ENCODE assay signal across 23 cellular contexts in the genomic region with DNA sequence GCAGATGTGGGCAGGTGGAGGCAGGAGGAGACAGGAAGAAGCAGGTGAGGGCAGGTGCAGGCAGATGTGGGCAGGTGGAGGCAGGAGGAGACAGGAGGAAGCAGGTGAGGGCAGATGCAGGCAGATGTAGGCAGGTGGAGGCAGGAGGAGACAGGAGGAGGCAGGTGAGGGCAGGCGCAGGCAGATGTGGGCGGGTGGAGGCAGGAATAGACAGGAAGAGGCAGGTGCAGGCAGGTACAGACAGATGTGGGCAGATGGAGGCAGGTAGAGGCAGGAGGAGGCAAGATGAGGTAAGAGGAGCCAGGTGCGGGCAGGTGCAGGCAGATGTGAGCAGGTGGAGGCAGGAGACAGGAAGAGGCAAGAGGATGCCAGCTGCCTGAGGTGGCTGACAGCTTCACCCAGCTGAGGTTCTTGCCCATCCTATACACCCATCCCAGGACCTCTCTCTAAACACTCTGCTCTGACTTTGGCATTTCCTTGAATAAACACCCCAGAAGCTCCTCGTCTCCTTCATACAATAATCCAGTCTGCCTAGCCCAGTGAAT. TPM values are rescaled to one million over a fixed set of nuclear protein-coding genes. Genes with fewer than 3 reads are reported as not detected.
DNase-seq lines count a peak whose midpoint lies in the region; ATAC-seq, FAIRE-seq and TF ChIP-seq lines count a peak whose summit lies in the region.
"Had no signal": no experiment of that assay in that cellular context is flagged by ENCODE, and none has a peak within 500 bp of the region (broad histone marks: within the 10 kb centered on the region; RNA-seq: fewer than 3 reads in every experiment).

No MANE protein-coding gene starts in this region.

- CTCF ChIA-PET in HCT116 (lab: Charles Lee) = no interaction called here

- no peak for FAIRE-seq in keratinocyte (lab: Jason Lieb, UNC)
- FAIRE-seq: GM12891 had no signal

- RAD21 ChIA-PET in HCT116 (lab: Charles Lee; ENCODE audit: low non-redundant PET in 1 of 2, low total read pairs in 2 of 2, uncharacterized antibody in 2 of 2, unreplicated experiment in 2 of 2) = no interaction called here

- H4K20me1 ChIP-seq in HCT116 (ENCODE audit: insufficient read depth) (no peaks in the 10 kb centered on the region), keratinocyte (ENCODE audit: control insufficient read depth, extremely low read depth, insufficient read depth, low read length) (no peaks in the 10 kb centered on the region)

- H3K79me2 ChIP-seq in HCT116 (ENCODE audit: insufficient read depth, low read length) = no peaks in the 10 kb centered on the region
- H3K79me2 ChIP-seq in keratinocyte (ENCODE audit: control insufficient read depth, insufficient read depth, low read length) = no peaks in the 10 kb centered on the region

- no peak overlapping the region for H3K4me3 Mint-ChIP-seq in activated T-helper 17 cell treated with anti-CD3 and anti-CD28 coated beads, Interleukin-2, amount 50 U/mL, for 72 hours
- H3K4me3 Mint-ChIP-seq: IgD-negative memory B cell had no signal

- H3K9me3 ChIP-seq in HCT116 (ENCODE audit: control insufficient read depth in 1 of 2, insufficient read depth in 1 of 2, low read depth in 1 of 2, low read length in 2 of 2) (no peaks in the 10 kb centered on the region), keratinocyte (ENCODE audit: control insufficient read depth, low read depth, low read length) (peaks cover 10% of the 10 kb centered on the region)
- H3K9me3 ChIP-seq: BLaER1 treated with 17β-estradiol and CSF1 and Interleukin-3, amounts not matched to agents 10 nM and 100 nM; SJCRH30 had no signal

- intact Hi-C loops in HCT116 (cut with micrococcal nuclease) = no loop called here

- H3K4me3 ChIP-seq in HCT116 (replicated peaks in 1 of 2; ENCODE audit: low read depth in 1 of 2, low read length in 2 of 2) (no peak overlapping the region), keratinocyte (ENCODE audit: control insufficient read depth in 2 of 3, extremely low read depth in 1 of 3, insufficient read depth in 2 of 3, low read depth in 1 of 3, low read length in 3 of 3) (no peak overlapping the region)
- H3K4me3 ChIP-seq: BLaER1 treated with 17β-estradiol and CSF1 and Interleukin-3, amounts not matched to agents 10 nM and 100 nM; SJCRH30 had no signal

- peaks cover 7 to 8% of the 10 kb centered on the region in 2 experiments for H3K4me1 ChIP-seq in HCT116 (ENCODE audit: control insufficient read depth in 1 of 2, insufficient read depth in 2 of 2, low read length in 2 of 2)
- H3K4me1 ChIP-seq in keratinocyte (ENCODE audit: control insufficient read depth, extremely low read depth, insufficient read depth, low read length) = peaks cover 7% of the 10 kb centered on the region

- H3K4me2 ChIP-seq in HCT116 (ENCODE audit: low read length) = no peak overlapping the region
- no peak overlapping the region for H3K4me2 ChIP-seq in keratinocyte (ENCODE audit: control insufficient read depth, extremely low read depth, insufficient read depth, low read depth, low read length)

- H3K4me1 Mint-ChIP-seq in activated T-helper 17 cell treated with anti-CD3 and anti-CD28 coated beads, Interleukin-2, amount 50 U/mL, for 72 hours = peaks cover 17% of the 10 kb centered on the region

- POLR2A ChIA-PET in HCT116 (lab: Charles Lee) = no interaction called here

- H3K9me1 ChIP-seq in keratinocyte (ENCODE audit: control insufficient read depth, extremely low read depth, insufficient read depth, low read length) = peaks cover 4% of the 10 kb centered on the region

- TF ChIP-seq CTCF in HCT116 (IDR thresholded peaks at IDR 0.05 in 2 of 3, conservative IDR thresholded peaks at IDR 0.05 in 1 of 3; ENCODE audit: borderline replicate concordance in 1 of 3, insufficient read depth in 1 of 3, low read depth in 2 of 3, low read length in 2 of 3) = no peak
- TF ChIP-seq CTCF in keratinocyte (optimal IDR thresholded peaks at IDR 0.05 in 1 of 3, IDR thresholded peaks at IDR 0.05 in 1 of 3, conservative IDR thresholded peaks at IDR 0.05 in 1 of 3; ENCODE audit: extremely low read depth in 1 of 3, insufficient read depth in 2 of 3, low read length in 3 of 3) = no peak

- no TSS peak for BruUV-seq in HCT116 (replicated peaks; lab: Mats Ljungman, UMichigan)

- H3K27ac Mint-ChIP-seq in activated T-helper 17 cell treated with anti-CD3 and anti-CD28 coated beads, Interleukin-2, amount 50 U/mL, for 72 hours = peak overlapping the region; percentile 68
- H3K27ac Mint-ChIP-seq: IgD-negative memory B cell had no signal

- H3K36me3 ChIP-seq in HCT116 (ENCODE audit: control insufficient read depth in 1 of 2, insufficient read depth in 2 of 2, low read length in 2 of 2) (no peaks in the 10 kb centered on the region), keratinocyte (ENCODE audit: control insufficient read depth in 2 of 2, extremely low read depth in 1 of 2, insufficient read depth in 2 of 2, low read length in 2 of 2) (no peaks in the 10 kb centered on the region)
- H3K36me3 ChIP-seq: SJCRH30 had no signal

- TF ChIP-seq RAD21 in HCT116 (IDR thresholded peaks at IDR 0.05; ENCODE audit: low read depth) = no peak

- TF ChIP-seq POLR2A in HCT116 (IDR thresholded peaks at IDR 0.05; ENCODE audit: borderline replicate concordance, extremely low read depth, insufficient read depth, insufficient read length) = no peak

- H3K27ac ChIP-seq in HCT116 (ENCODE audit: low read depth, low read length) = no peak overlapping the region
- H3K27ac ChIP-seq in keratinocyte (ENCODE audit: control insufficient read depth, insufficient read depth, low read length) = no peak overlapping the region
- H3K27ac ChIP-seq: 22Rv1; BLaER1 treated with 17β-estradiol and CSF1 and Interleukin-3, amounts not matched to agents 10 nM and 100 nM; SJCRH30 had no signal

- dilution Hi-C loops in keratinocyte (cut with MboI; ENCODE audit: extremely low pct_ligation_motif_present, low sequenced_read_pairs) = no loop called here

- 0 out of 2 replicates have a peak, but pooled peaks have one; percentile 9 for ATAC-seq in HCT116
- ATAC-seq in activated T-helper 17 cell treated with anti-CD3 and anti-CD28 coated beads, Interleukin-2, amount 50 U/mL, for 72 hours (replicated peaks) = no peak
- no peak for ATAC-seq in HG03571 (IDR thresholded peaks at IDR 0.05; ENCODE audit: unreplicated experiment)
- no peak for ATAC-seq in GM19467 (IDR thresholded peaks at IDR 0.05; ENCODE audit: unreplicated experiment)

- no peaks in the 10 kb centered on the region for H3K36me3 Mint-ChIP-seq in activated T-helper 17 cell treated with anti-CD3 and anti-CD28 coated beads, Interleukin-2, amount 50 U/mL, for 72 hours (ENCODE audit: low read depth)
- H3K36me3 Mint-ChIP-seq: IgD-negative memory B cell had no signal

- H3K27me3 ChIP-seq in HCT116 (ENCODE audit: insufficient read depth, low read length) (no peaks in the 10 kb centered on the region), keratinocyte (ENCODE audit: control insufficient read depth, extremely low read depth, insufficient read depth, low read length) (no peaks in the 10 kb centered on the region)
- H3K27me3 ChIP-seq: BLaER1 treated with 17β-estradiol and CSF1 and Interleukin-3, amounts not matched to agents 10 nM and 100 nM; SJCRH30 had no signal

- H3K9me3 Mint-ChIP-seq in activated T-helper 17 cell treated with anti-CD3 and anti-CD28 coated beads, Interleukin-2, amount 50 U/mL, for 72 hours = peaks cover 7% of the 10 kb centered on the region

- DNase-seq in DMS153 (lab: John Stamatoyannopoulos, UW) (peak; percentile 39), DMS153 treated with DMSO at 0.1 percent for 48 hours (lab: John Stamatoyannopoulos, UW; ENCODE audit: unreplicated experiment) (no peak), HCT116 (ENCODE audit: low read depth, low spot score) (no peak), keratinocyte (ENCODE audit: low read depth, low spot score) (peak; percentile 57), NCI-H1694 (lab: John Stamatoyannopoulos, UW) (no peak)
- DNase-seq: COR-L47, DMS79, NCI-H146, NCI-H446 treated with DMSO at 0.1 percent for 48 hours, NCI-H82, SJCRH30, SW 1271 had no signal

- H2AFZ ChIP-seq in HCT116 (ENCODE audit: low read depth, low read length, poor library complexity, severe bottlenecking) (no peak overlapping the region), keratinocyte (ENCODE audit: control insufficient read depth, low read length) (no peak overlapping the region)

- no peaks in the 10 kb centered on the region for H3K9me2 ChIP-seq in HCT116 (ENCODE audit: insufficient read depth)

- H3K9ac ChIP-seq in HCT116 (ENCODE audit: low read length) (no peak overlapping the region), keratinocyte (ENCODE audit: control insufficient read depth, extremely low read depth, insufficient read depth, low read length) (no peak overlapping the region)
- H3K9ac ChIP-seq: BLaER1 treated with 17β-estradiol and CSF1 and Interleukin-3, amounts not matched to agents 10 nM and 100 nM had no signal

- peaks cover 12% of the 10 kb centered on the region for H3K27me3 Mint-ChIP-seq in activated T-helper 17 cell treated with anti-CD3 and anti-CD28 coated beads, Interleukin-2, amount 50 U/mL, for 72 hours

TF ChIP-seq in HCT116, 20 proteins besides CTCF, POLR2A, EP300 and RAD21 (continues in another document):
- TF ChIP-seq EZH2phosphoT487 (IDR thresholded peaks at IDR 0.05; ENCODE audit: borderline replicate concordance) = no peak

RNA-seq across cellular contexts. Expression of gene PTPRE, which starts 33.0 kb away (rescaled TPM):
- 12.3 TPM for total RNA-seq in HCT116 (2021; ENCODE audit: unreplicated experiment)
- polyA plus RNA-seq in HCT116 (2012) = 8.7 and 10.1 TPM in 2 replicates
- total RNA-seq in activated T-helper 17 cell treated with anti-CD3 and anti-CD28 coated beads, Interleukin-2, amount 50 U/mL, for 72 hours = 10 to 100 TPM; 32.7 to 54.1 TPM
- polyA plus RNA-seq in keratinocyte = 10.5 to 16.0 TPM (median 15.1 TPM) in 3 replicates
- 80.1 TPM for polyA plus RNA-seq in keratinocyte (2011; ENCODE audit: low read depth)
- polyA plus RNA-seq in keratinocyte (2011; cell fraction: cytosol; rRNA removed) = 6.5 and 7.5 TPM in 2 replicates
- polyA plus RNA-seq in keratinocyte (2011; cell fraction: nucleus; rRNA removed) = 52.2 and 53.9 TPM in 2 replicates
- polyA plus RNA-seq in keratinocyte (2012; ENCODE audit: low replicate concordance) = 14.6 and 19.7 TPM in 2 replicates
- polyA minus RNA-seq in keratinocyte = 20.3 to 64.7 TPM (median 24.9 TPM) in 3 replicates
- 5.4 TPM for polyA minus RNA-seq in keratinocyte (2011; cell fraction: cytosol; rRNA and poly(A)+ RNA removed)
- 17.5 and 27.4 TPM in 2 replicates for polyA minus RNA-seq in keratinocyte (2011; cell fraction: nucleus; rRNA and poly(A)+ RNA removed)
- total RNA-seq: G401 had no signal

RNA-seq across cellular contexts. Expression of gene CLRN3, which starts 47.1 kb away (rescaled TPM):
- 0.39 TPM for total RNA-seq in HCT116 (2021; ENCODE audit: unreplicated experiment)
- polyA plus RNA-seq in HCT116 (2012) = not detected in 2 replicates
- total RNA-seq in activated T-helper 17 cell treated with anti-CD3 and anti-CD28 coated beads, Interleukin-2, amount 50 U/mL, for 72 hours = not detected
- polyA plus RNA-seq in keratinocyte = not detected in 3 replicates
- polyA plus RNA-seq in keratinocyte (2011; ENCODE audit: low read depth) = not detected
- polyA plus RNA-seq in keratinocyte (2011; cell fraction: cytosol; rRNA removed) = not detected in 2 replicates
- polyA plus RNA-seq in keratinocyte (2011; cell fraction: nucleus; rRNA removed) = not detected in 2 replicates
- polyA plus RNA-seq in keratinocyte (2012; ENCODE audit: low replicate concordance) = not detected in 2 replicates
- polyA minus RNA-seq in keratinocyte = not detected in 3 replicates
- polyA minus RNA-seq in keratinocyte (2011; cell fraction: cytosol; rRNA and poly(A)+ RNA removed) = not detected
- polyA minus RNA-seq in keratinocyte (2011; cell fraction: nucleus; rRNA and poly(A)+ RNA removed) = not detected in 2 replicates
- total RNA-seq: G401, HT1080, LHCN-M2, RPMI7951, SJCRH30 had no signal
- polyA plus RNA-seq: IgD-negative memory B cell had no signal

Comparison
In these comparisons a context has a peak if more than half of its experiments do, and no peak if none do; other contexts are left out.
1. DNase-seq: peak in DMS153 (single experiment) and keratinocyte (single experiment); none in DMS153 treated with DMSO at 0.1 percent for 48 hours (single experiment), HCT116 (single experiment) and NCI-H1694 (single experiment).